ENCODE assay signal across 9 cellular contexts in genomic region chr17:33038740-33039139, GRCh38. TPM values are rescaled to one million over a fixed set of nuclear protein-coding genes. Genes with fewer than 3 reads are reported as not detected.
DNase-seq lines count a peak whose midpoint lies in the region; FAIRE-seq and TF ChIP-seq lines count a peak whose summit lies in the region.
"Had no signal": no experiment of that assay in that cellular context is flagged by ENCODE, and none has a peak within 500 bp of the region (broad histone marks: within the 10 kb centered on the region; RNA-seq: fewer than 3 reads in every experiment).

No MANE protein-coding gene starts in this region.

- H3K36me3 ChIP-seq in Loucy (ENCODE audit: insufficient read depth, low read length) (no peaks in the 10 kb centered on the region), astrocyte (ENCODE audit: insufficient read depth, low read length) (no peaks in the 10 kb centered on the region)

- H3K9me3 Mint-ChIP-seq in astrocyte (ENCODE audit: unreplicated experiment): peaks cover 4% of the 10 kb centered on the region
- H3K9me3 Mint-ChIP-seq in T-helper 2 cell treated with Interferon-gamma antibody and Interleukin-4, amounts not matched to agents 5 μg/mL and 100 μg/mL, for 36 hours: no peaks in the 10 kb centered on the region

- no peaks in the 10 kb centered on the region for H3K36me3 Mint-ChIP-seq in astrocyte (ENCODE audit: low read depth, unreplicated experiment)
- no peaks in the 10 kb centered on the region for H3K36me3 Mint-ChIP-seq in T-helper 2 cell treated with Interferon-gamma antibody and Interleukin-4, amounts not matched to agents 5 μg/mL and 100 μg/mL, for 36 hours (ENCODE audit: low read depth)

- H3K4me3 ChIP-seq in Loucy (ENCODE audit: low read length, poor library complexity, severe bottlenecking) (no peak overlapping the region), astrocyte (ENCODE audit: insufficient read depth, low read depth, low read length) (no peak overlapping the region)

- FAIRE-seq in astrocyte (lab: Jason Lieb, UNC): no peak
- FAIRE-seq in HTR-8/SVneo (lab: Jason Lieb, UNC): no peak

- peaks cover 31% of the 10 kb centered on the region for H3K27me3 Mint-ChIP-seq in astrocyte (ENCODE audit: low read depth, unreplicated experiment)
- peaks cover 20% of the 10 kb centered on the region for H3K27me3 Mint-ChIP-seq in T-helper 2 cell treated with Interferon-gamma antibody and Interleukin-4, amounts not matched to agents 5 μg/mL and 100 μg/mL, for 36 hours (ENCODE audit: low read depth)

- H3K9me3 ChIP-seq in Loucy (ENCODE audit: insufficient read depth, low read depth, low read length): no peaks in the 10 kb centered on the region
- peaks cover 3% of the 10 kb centered on the region for H3K9me3 ChIP-seq in astrocyte (ENCODE audit: insufficient read depth, low read depth, low read length)

- H3K4me3 Mint-ChIP-seq in astrocyte (ENCODE audit: unreplicated experiment): no peak overlapping the region
- H3K4me3 Mint-ChIP-seq in T-helper 2 cell treated with Interferon-gamma antibody and Interleukin-4, amounts not matched to agents 5 μg/mL and 100 μg/mL, for 36 hours: no peak overlapping the region

- H3F3A ChIP-seq in Loucy (ENCODE audit: low read depth): no peaks in the 10 kb centered on the region

- H3K4me1 Mint-ChIP-seq in astrocyte (ENCODE audit: low read depth, unreplicated experiment): no peaks in the 10 kb centered on the region
- H3K4me1 Mint-ChIP-seq in T-helper 2 cell treated with Interferon-gamma antibody and Interleukin-4, amounts not matched to agents 5 μg/mL and 100 μg/mL, for 36 hours (ENCODE audit: low read depth): no peaks in the 10 kb centered on the region

- peak; percentile 58 for TF ChIP-seq CTCF in Loucy (conservative IDR thresholded peaks at IDR 0.05; ENCODE audit: low read length)
- peak; percentile 40 for TF ChIP-seq CTCF in astrocyte (IDR thresholded peaks at IDR 0.05; ENCODE audit: insufficient read depth, low read depth, low read length)

- no peak overlapping the region for H3K27ac ChIP-seq in astrocyte (ENCODE audit: low read depth, low read length)

- H2AFZ ChIP-seq in Loucy (ENCODE audit: low read length) (no peak overlapping the region), astrocyte (ENCODE audit: low read depth, low read length) (no peak overlapping the region)

- H3K4me2 ChIP-seq in Loucy (ENCODE audit: low read depth, low read length, poor library complexity, severe bottlenecking): no peak overlapping the region
- no peak overlapping the region for H3K4me2 ChIP-seq in astrocyte (ENCODE audit: low read length)

- no peaks in the 10 kb centered on the region for H3K9me2 ChIP-seq in Loucy (replicated peaks; ENCODE audit: low read depth, low read length)

- no peak overlapping the region for H3K9ac ChIP-seq in Loucy (ENCODE audit: low read depth, low read length, poor library complexity, severe bottlenecking)
- H3K9ac ChIP-seq in astrocyte (ENCODE audit: low read length): no peak overlapping the region

- H4K20me1 ChIP-seq in Loucy (ENCODE audit: insufficient read depth, low read length, poor library complexity, severe bottlenecking) (no peaks in the 10 kb centered on the region), astrocyte (ENCODE audit: insufficient read depth, low read length) (no peaks in the 10 kb centered on the region)

- H3K79me2 ChIP-seq in Loucy (ENCODE audit: insufficient read depth, low read length): no peaks in the 10 kb centered on the region
- H3K79me2 ChIP-seq in astrocyte (ENCODE audit: insufficient read depth, low read length): no peaks in the 10 kb centered on the region

- H3K4me1 ChIP-seq in Loucy (ENCODE audit: insufficient read depth, low read length, poor library complexity, severe bottlenecking): no peaks in the 10 kb centered on the region
- H3K4me1 ChIP-seq in astrocyte (ENCODE audit: insufficient read depth, low read length): no peaks in the 10 kb centered on the region

- H3K27ac Mint-ChIP-seq in astrocyte (ENCODE audit: unreplicated experiment): no peak overlapping the region
- no peak overlapping the region for H3K27ac Mint-ChIP-seq in T-helper 2 cell treated with Interferon-gamma antibody and Interleukin-4, amounts not matched to agents 5 μg/mL and 100 μg/mL, for 36 hours

- DNase-seq in GM03348 (ENCODE audit: low spot score) (peak; percentile 39), astrocyte (ENCODE audit: low read depth) (peak; percentile 59), kidney tubule cell (ENCODE audit: low spot score) (peak; percentile 61), GOT3 (lab: John Stamatoyannopoulos, UW) (no peak), HTR-8/SVneo (ENCODE audit: insufficient read length, low spot score) (no peak)
- no peak for DNase-seq in T-helper 2 cell treated with Interferon-gamma antibody and Interleukin-4, amounts not matched to agents 5 μg/mL and 100 μg/mL, for 36 hours (ENCODE audit: low spot score)

- H3K27me3 ChIP-seq in Loucy (ENCODE audit: insufficient read depth, low read length, poor library complexity, severe bottlenecking) (no peaks in the 10 kb centered on the region), astrocyte (ENCODE audit: insufficient read depth, low read length) (peaks cover 3% of the 10 kb centered on the region)

RNA-seq across cellular contexts. Expression of gene SPACA3, which starts 47.1 kb away (rescaled TPM):
- total RNA-seq in astrocyte: not detected in 2 replicates
- total RNA-seq: mononuclear cell; T-helper 1 cell treated with Interleukin-12 subunit alpha and Interleukin-12 subunit beta and Interleukin-4 antibody, amounts not matched to agents 30 ng/mL and 1 ng/mL, for 36 hours had no signal

Comparison
In these comparisons a context has a peak if more than half of its experiments do, and no peak if none do; other contexts are left out.
1. DNase-seq: peak in GM03348 (single experiment), astrocyte (single experiment) and kidney tubule cell (single experiment); none in GOT3 (single experiment), T-helper 2 cell treated with Interferon-gamma antibody and Interleukin-4, amounts not matched to agents 5 μg/mL and 100 μg/mL, for 36 hours (single experiment) and HTR-8/SVneo (single experiment).